ENCODE assay signal across 8 cellular contexts in the genomic region with DNA sequence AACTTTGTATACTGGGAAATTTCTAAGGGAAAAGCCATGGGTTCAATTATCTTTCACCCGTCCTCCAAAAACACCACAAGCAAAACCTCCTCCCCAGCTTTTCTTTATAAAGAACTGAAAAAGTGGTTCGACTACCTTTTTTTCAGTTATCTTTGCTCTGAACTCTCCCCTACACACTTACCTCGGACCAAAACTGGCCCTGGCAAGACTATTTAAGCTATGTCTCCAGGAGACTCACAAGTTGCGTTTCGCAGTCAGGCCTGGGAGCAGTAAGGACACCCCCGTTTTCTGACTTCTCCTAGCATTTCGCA. TPM values are rescaled to one million over a fixed set of nuclear protein-coding genes. Genes with fewer than 3 reads are reported as not detected.
DNase-seq lines count a peak whose midpoint lies in the region; ATAC-seq and TF ChIP-seq lines count a peak whose summit lies in the region.

No MANE protein-coding gene starts in this region.

- no peak overlapping the region for H2BK15ac ChIP-seq in IMR-90 (ENCODE audit: low read depth, low read length)

- no peaks in the 10 kb centered on the region for H3K9me3 ChIP-seq in IMR-90 (ENCODE audit: control insufficient read depth, insufficient read depth, low read length)

- peak overlapping the region; percentile 82 for H2BK5ac ChIP-seq in IMR-90 (ENCODE audit: low read depth, low read length, poor library complexity, severe bottlenecking)

- TF ChIP-seq POLR2A in IMR-90 (IDR thresholded peaks at IDR 0.05; ENCODE audit: low read depth, low read length): no peak

- H3K79me1 ChIP-seq in IMR-90 (ENCODE audit: low read depth in 1 of 2, low read length in 2 of 2): peaks cover 9 to 31% of the 10 kb centered on the region in 2 experiments

- ATAC-seq in IMR-90 (ENCODE audit: low read depth) (no peak), natural killer cell (no peak)

- peak overlapping the region; percentile 6 for H2AK5ac ChIP-seq in IMR-90 (ENCODE audit: low read depth, low read length)

- TF ChIP-seq CTCF in GM12864 (IDR thresholded peaks at IDR 0.05; ENCODE audit: low read depth, low read length, missing control alignments): no peak
- no peak for TF ChIP-seq CTCF in IMR-90 (conservative IDR thresholded peaks at IDR 0.05; ENCODE audit: low read depth, low read length)
- TF ChIP-seq CTCF in choroid plexus epithelial cell (conservative IDR thresholded peaks at IDR 0.05; ENCODE audit: low read depth, low read length): no peak
- TF ChIP-seq CTCF in natural killer cell (IDR thresholded peaks at IDR 0.05): no peak

- peak overlapping the region; percentile 97 for H2AFZ ChIP-seq in IMR-90 (replicated peaks; ENCODE audit: low read length, poor library complexity)

- H2AK9ac ChIP-seq in IMR-90 (replicated peaks; ENCODE audit: low read depth, low read length, poor library complexity): peak overlapping the region; percentile 92

- peak overlapping the region; percentile 85 for H3K4me2 ChIP-seq in IMR-90 (ENCODE audit: low read depth, low read length)

- no peak for TF ChIP-seq RAD21 in IMR-90 (IDR thresholded peaks at IDR 0.05; ENCODE audit: low read length)

- peak overlapping the region; percentile 78 for H3K27ac ChIP-seq in IMR-90 (ENCODE audit: insufficient read depth, low read length)

- peak overlapping the region; percentile 36; the same call in 1 of the 2 replicates for H4K91ac ChIP-seq in IMR-90 (ENCODE audit: insufficient read depth, low read depth, low read length)

- 0% methylated on average over 2 of the region's 7 CpGs; no CpG with 5 or more reads in 1 of the 2 experiments for WGBS in IMR-90 (ENCODE audit: extremely low coverage in 2 of 2, insufficient read length in 1 of 2), 2 experiments

- H3K4ac ChIP-seq in IMR-90 (ENCODE audit: low read depth, low read length): peak overlapping the region; percentile 65

- peak overlapping the region; percentile 90 for H4K5ac ChIP-seq in IMR-90 (ENCODE audit: low read depth, low read length)

- H2BK20ac ChIP-seq in IMR-90 (ENCODE audit: low read depth, low read length): no peak overlapping the region

- H2BK120ac ChIP-seq in IMR-90 (ENCODE audit: low read depth, low read length): peak overlapping the region; percentile 2; the same call in 1 of the 2 replicates

- no peaks in the 10 kb centered on the region for H3K36me3 Mint-ChIP-seq in natural killer cell

- peak overlapping the region; percentile 95 to 99 for H3K27ac Mint-ChIP-seq in natural killer cell

- no peak for DNase-seq in GM12864 (ENCODE audit: low read depth)
- no peak for DNase-seq in IMR-90
- no peak for DNase-seq in choroid plexus epithelial cell (ENCODE audit: low read depth)
- no peak for DNase-seq in natural killer cell
- DNase-seq in NCI-H524 treated with DMSO at 0.1 percent for 48 hours (lab: John Stamatoyannopoulos, UW): no peak
- DNase-seq in stimulated activated naive CD4-positive, alpha-beta T cell (lab: John Stamatoyannopoulos, UW): no peak
- DNase-seq in CD1c-positive myeloid dendritic cell (ENCODE audit: extremely low spot score): no peak
- no peak for DNase-seq in SW 1271 (lab: John Stamatoyannopoulos, UW)

- H3K9ac ChIP-seq in IMR-90 (ENCODE audit: low read depth, low read length): peak overlapping the region; percentile 96

- POLR2A ChIA-PET in IMR-90 (lab: Charles Lee; ENCODE audit: unreplicated experiment): interaction anchor here (0.5 to 1.3 kb wide), 2 partner anchors 72 to 747 kb away, joined by 3 read pairs; no protein-coding TSS in a partner anchor

- BruUV-seq in IMR-90 (replicated peaks; lab: Mats Ljungman, UMichigan): no TSS peak

- peak overlapping the region; percentile 61 for H3K18ac ChIP-seq in IMR-90 (ENCODE audit: low read depth, low read length)

- in situ Hi-C loops in IMR-90 (cut with MboI; ENCODE audit: low sequenced_read_pairs): loop anchor here (5.0 kb wide), 1 partner anchor 287 kb away; no protein-coding TSS in a partner anchor

- peak overlapping the region; percentile 7 to 87 for H4K8ac ChIP-seq in IMR-90 (ENCODE audit: low read depth in 2 of 2, low read length in 2 of 2)

- H3K4me1 Mint-ChIP-seq in natural killer cell: peaks cover 27 to 32% of the 10 kb centered on the region in 2 donors

- H3K56ac ChIP-seq in IMR-90 (ENCODE audit: extremely low read depth, insufficient read depth, low read length): peak overlapping the region; percentile 82

- no peaks in the 10 kb centered on the region; the same call in 1 of the 2 replicates for H3K9me1 ChIP-seq in IMR-90 (ENCODE audit: insufficient read depth, low read length)

- H3K36me3 ChIP-seq in IMR-90 (ENCODE audit: control insufficient read depth, insufficient read depth, low read length): no peaks in the 10 kb centered on the region

- H3K4me3 Mint-ChIP-seq in natural killer cell: peak overlapping the region; percentile 99

- H3K23ac ChIP-seq in IMR-90 (ENCODE audit: low read depth, low read length): peak overlapping the region; percentile 87

- H3K9me3 Mint-ChIP-seq in natural killer cell: no peaks in the 10 kb centered on the region

- H3K27me3 ChIP-seq in IMR-90 (ENCODE audit: control insufficient read depth, insufficient read depth, low read length): no peaks in the 10 kb centered on the region

- peak overlapping the region; percentile 88 for H3K14ac ChIP-seq in IMR-90 (replicated peaks; ENCODE audit: low read depth, low read length)

- peaks cover 35% of the 10 kb centered on the region; the same call in 1 of the 2 replicates for H4K20me1 ChIP-seq in IMR-90 (ENCODE audit: insufficient read depth, low read length)

- no peaks in the 10 kb centered on the region for H3K27me3 Mint-ChIP-seq in natural killer cell (ENCODE audit: low read depth in 2 of 2)

- H3K4me1 ChIP-seq in IMR-90 (ENCODE audit: control insufficient read depth, insufficient read depth, low read length): no peaks in the 10 kb centered on the region

- intact Hi-C loops in IMR-90 (cut with micrococcal nuclease) (loop anchor here (2.0 to 10.0 kb wide), 4 partner anchors 268 to 983 kb away; a partner anchor contains a TSS), natural killer cell (cut with micrococcal nuclease) (loop anchor here (1.0 to 10.0 kb wide), 6 partner anchors 16 to 1750 kb away; a partner anchor contains a TSS)

- H3K4me3 ChIP-seq in GM12864 (ENCODE audit: low read depth, low read length) (peak overlapping the region; percentile 84), IMR-90 (ENCODE audit: insufficient read depth, low read depth, low read length) (peak overlapping the region; percentile 70), choroid plexus epithelial cell (ENCODE audit: low read depth, low read length) (peak overlapping the region; percentile 78)

- dilution Hi-C loops in IMR-90 (cut with HindIII; ENCODE audit: low sequenced_read_pairs, unreplicated experiment): no loop called here

- CTCF ChIA-PET in IMR-90 (lab: Yijun Ruan, JAX): interaction anchor here (0.6 kb wide), 1 partner anchor 733 kb away, joined by 3 read pairs; no protein-coding TSS in a partner anchor

TF ChIP-seq in IMR-90, 13 proteins besides CTCF, POLR2A, EP300 and RAD21:
- no peak for TF ChIP-seq SMC3 (IDR thresholded peaks at IDR 0.05; ENCODE audit: low read depth, low read length)
- no peak for TF ChIP-seq NFE2L2 (IDR thresholded peaks at IDR 0.05; ENCODE audit: low read depth, low read length)
- no peak for TF ChIP-seq RCOR1 (IDR thresholded peaks at IDR 0.05; ENCODE audit: insufficient replicate concordance, low read length)
- no peak for TF ChIP-seq MXI1 (IDR thresholded peaks at IDR 0.05; ENCODE audit: borderline replicate concordance, low read depth, low read length)
- no peak for TF ChIP-seq BHLHE40 (IDR thresholded peaks at IDR 0.05; ENCODE audit: low read depth, low read length)
- TF ChIP-seq, protein P1, sequence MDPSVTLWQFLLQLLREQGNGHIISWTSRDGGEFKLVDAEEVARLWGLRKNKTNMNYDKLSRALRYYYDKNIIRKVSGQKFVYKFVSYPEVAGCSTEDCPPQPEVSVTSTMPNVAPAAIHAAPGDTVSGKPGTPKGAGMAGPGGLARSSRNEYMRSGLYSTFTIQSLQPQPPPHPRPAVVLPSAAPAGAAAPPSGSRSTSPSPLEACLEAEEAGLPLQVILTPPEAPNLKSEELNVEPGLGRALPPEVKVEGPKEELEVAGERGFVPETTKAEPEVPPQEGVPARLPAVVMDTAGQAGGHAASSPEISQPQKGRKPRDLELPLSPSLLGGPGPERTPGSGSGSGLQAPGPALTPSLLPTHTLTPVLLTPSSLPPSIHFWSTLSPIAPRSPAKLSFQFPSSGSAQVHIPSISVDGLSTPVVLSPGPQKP (IDR thresholded peaks at IDR 0.05; ENCODE audit: borderline replicate concordance, low read depth, low read length): no peak
- no peak for TF ChIP-seq CHD1 (IDR thresholded peaks at IDR 0.05; ENCODE audit: low read depth, low read length)
- TF ChIP-seq FOS (IDR thresholded peaks at IDR 0.05; ENCODE audit: low read depth, low read length): no peak
- TF ChIP-seq CEBPB (IDR thresholded peaks at IDR 0.05; ENCODE audit: low read depth, low read length): no peak
- no peak for TF ChIP-seq MAZ (IDR thresholded peaks at IDR 0.05; ENCODE audit: borderline replicate concordance, low read depth, low read length)

RNA-seq across cellular contexts. Expression of a gene that starts 0.6 kb away (rescaled TPM):
- total RNA-seq in IMR-90 (2012; rRNA removed): 75.6 and 103 TPM in 2 replicates
- polyA plus RNA-seq in IMR-90 (2012; rRNA removed): 39.6 and 54.6 TPM in 2 replicates
- polyA plus RNA-seq in IMR-90 (2012; cell fraction: cytosol; rRNA removed): 3.6 and 5.3 TPM in 2 replicates
- polyA plus RNA-seq in IMR-90 (2012; cell fraction: nucleus; rRNA removed; ENCODE audit: low replicate concordance): 1.1 and 16.9 TPM in 2 replicates
- total RNA-seq in natural killer cell: 10 to 100 TPM; 77.6 to 90.7 (median 89.3) TPM

RNA-seq across cellular contexts. Expression of a gene that starts 15.3 kb away (rescaled TPM):
- total RNA-seq in IMR-90 (2012; rRNA removed) (51.4 and 63.6 TPM in 2 replicates), natural killer cell (10 to 100 TPM; 19.1 to 24.3 (median 23.6) TPM)
- 23.9 and 27.0 TPM in 2 replicates for polyA plus RNA-seq in IMR-90 (2012; rRNA removed)
- polyA plus RNA-seq in IMR-90 (2012; cell fraction: cytosol; rRNA removed): 11.3 and 15.1 TPM in 2 replicates
- polyA plus RNA-seq in IMR-90 (2012; cell fraction: nucleus; rRNA removed; ENCODE audit: low replicate concordance): 8.3 and 17.8 TPM in 2 replicates
